Comparison of ENCODE assay signal across 8 cellular contexts in genomic region chr1:120844186-120844944, GRCh38. TPM values are rescaled to one million over a fixed set of nuclear protein-coding genes. Genes with fewer than 3 reads are reported as not detected.
DNase-seq lines count a peak whose midpoint lies in the region; TF ChIP-seq lines count a peak whose summit lies in the region.
"Not testable (repeated sequence)": the region's sequence is repeated elsewhere in the genome, so short reads cannot be mapped to it uniquely, and the experiment has no call there.

No MANE protein-coding gene starts in this region.

- H3K23ac ChIP-seq in trophoblast cell (ENCODE audit: low read length): not testable (repeated sequence)

- DNase-seq in D341Med (ENCODE audit: low spot score) (peak; percentile 1), SJCRH30 (peak; percentile 71 to 74), activated T-cell treated with anti-CD3 and anti-CD28 coated beads for 1 hour (ENCODE audit: low read depth) (peak; percentile 55), immature natural killer cell (peak; percentile 72 to 78 (median 78)), trophoblast cell (peak; percentile 22 to 71)
- not testable (repeated sequence) for DNase-seq in chondrocyte (ENCODE audit: low spot score)
- peak; percentile 37 for DNase-seq in stimulated activated CD8-positive, alpha-beta memory T cell treated with anti-CD3 and anti-CD28 coated beads, Interleukin-7, amount 100 ng/mL, for 48 hours (ENCODE audit: extremely low read depth in 1 of 2, low read depth in 1 of 2)

- H2AK5ac ChIP-seq in trophoblast cell (ENCODE audit: low read length): not testable (repeated sequence)

- not testable (repeated sequence) for H3K4me1 Mint-ChIP-seq in IgD-negative memory B cell; chondrocyte (ENCODE audit: low read depth)
- peaks cover 7 to 12% of the 10 kb centered on the region in 2 donors for H3K4me1 Mint-ChIP-seq in immature natural killer cell

- H3K4ac ChIP-seq in trophoblast cell (ENCODE audit: low read depth, low read length): not testable (repeated sequence)

- H3K4me1 ChIP-seq in SJCRH30; trophoblast cell (ENCODE audit: control insufficient read depth in 1 of 2, insufficient read depth in 2 of 2, low read length in 2 of 2): not testable (repeated sequence)

- not testable (repeated sequence) for H2BK5ac ChIP-seq in trophoblast cell (ENCODE audit: low read depth, low read length, poor library complexity)

- not testable (repeated sequence) for H3K9me3 ChIP-seq in SJCRH30 (replicated peaks); trophoblast cell (ENCODE audit: insufficient read depth, low read depth, low read length)

- not testable (repeated sequence) for H3K36me3 ChIP-seq in SJCRH30; trophoblast cell (ENCODE audit: control insufficient read depth in 1 of 2, insufficient read depth in 2 of 2, low read length in 2 of 2)

- not testable (repeated sequence) for H4K12ac ChIP-seq in trophoblast cell (ENCODE audit: low read depth, low read length)

- not testable (repeated sequence) for H2BK120ac ChIP-seq in trophoblast cell (ENCODE audit: insufficient read depth, low read length, poor library complexity)

- peak overlapping the region; percentile 55 for H3K4me2 ChIP-seq in trophoblast cell (ENCODE audit: low read length)

- H3K79me2 ChIP-seq in trophoblast cell (ENCODE audit: control insufficient read depth, insufficient read depth, low read length, poor library complexity): not testable (repeated sequence)

- not testable (repeated sequence) for H4K8ac ChIP-seq in trophoblast cell (ENCODE audit: low read depth, low read length)

- H2AFZ ChIP-seq in trophoblast cell (ENCODE audit: insufficient read depth, low read length, poor library complexity): not testable (repeated sequence)

- not testable (repeated sequence) for H2BK12ac ChIP-seq in trophoblast cell (ENCODE audit: low read length)

- H3K27ac Mint-ChIP-seq in IgD-negative memory B cell: peak overlapping the region; percentile 78 to 100 (median 92)
- H3K27ac Mint-ChIP-seq in chondrocyte (ENCODE audit: unreplicated experiment): peak overlapping the region; percentile 66
- peak overlapping the region; percentile 80 to 97 (median 87) for H3K27ac Mint-ChIP-seq in immature natural killer cell

- H3K4me3 Mint-ChIP-seq in IgD-negative memory B cell (peak overlapping the region; percentile 79 to 98 (median 88)), chondrocyte (ENCODE audit: unreplicated experiment) (peak overlapping the region; percentile 72), immature natural killer cell (peak overlapping the region; percentile 85 to 97 (median 89))

- TF ChIP-seq CTCF in chondrocyte (IDR thresholded peaks at IDR 0.05): peak; percentile 75

- not testable (repeated sequence) for H3K36me3 Mint-ChIP-seq in IgD-negative memory B cell; chondrocyte (ENCODE audit: low read depth); immature natural killer cell

- H3K79me1 ChIP-seq in trophoblast cell (ENCODE audit: low read length): not testable (repeated sequence)

- H3K14ac ChIP-seq in trophoblast cell (ENCODE audit: low read length): not testable (repeated sequence)

- not testable (repeated sequence) for H3K18ac ChIP-seq in trophoblast cell (ENCODE audit: low read length)

- peak overlapping the region; percentile 70 for H3K4me3 ChIP-seq in SJCRH30
- H3K4me3 ChIP-seq in trophoblast cell (ENCODE audit: low read depth, low read length): not testable (repeated sequence)

- not testable (repeated sequence) for H3K9me3 Mint-ChIP-seq in IgD-negative memory B cell; chondrocyte (ENCODE audit: low read depth); immature natural killer cell

- not testable (repeated sequence) for H3K9ac ChIP-seq in trophoblast cell (ENCODE audit: low read length)

- not testable (repeated sequence) for H3K27me3 ChIP-seq in SJCRH30; trophoblast cell (ENCODE audit: insufficient read depth, low read length)

- WGBS in trophoblast cell (ENCODE audit: extremely low coverage, insufficient coverage, insufficient read length): no CpG with 5 or more reads among the region's 49 CpGs

- H3K27me3 Mint-ChIP-seq in IgD-negative memory B cell; chondrocyte (ENCODE audit: low read depth); immature natural killer cell (ENCODE audit: low read depth in 3 of 3): not testable (repeated sequence)

- H4K91ac ChIP-seq in trophoblast cell (ENCODE audit: low read depth, low read length): not testable (repeated sequence)

- not testable (repeated sequence) for H3K27ac ChIP-seq in SJCRH30; trophoblast cell (ENCODE audit: low read depth, low read length)

RNA-seq across cellular contexts. Expression of gene PPIAL4A, which starts 45.2 kb away (rescaled TPM):
- not detected for polyA plus RNA-seq in IgD-negative memory B cell
- not detected in 2 replicates for total RNA-seq in SJCRH30 (2014; rRNA removed; shearing (Covaris generic))
- not detected in 3 replicates for total RNA-seq in chondrocyte
- not detected for polyA plus RNA-seq in immature natural killer cell
- polyA plus RNA-seq in trophoblast cell (2013): not detected in 2 replicates
